Comparison of ENCODE assay signal across 16 cellular contexts in genomic region chr4:60216752-60217151, GRCh38.
A peak's percentile ranks its signal among the peaks of the same experiment; 100 is the strongest.
DNase-seq lines count a peak whose midpoint lies in the region; ATAC-seq and TF ChIP-seq lines count a peak whose summit lies in the region.
"Had no signal": no experiment of that assay in that cellular context is flagged by ENCODE, and none has a peak within 500 bp of the region (broad histone marks: within the 10 kb centered on the region; RNA-seq: fewer than 3 reads in every experiment).

No MANE protein-coding gene starts in this region.

- no peak for ATAC-seq in GM21529 (IDR thresholded peaks at IDR 0.05; ENCODE audit: unreplicated experiment)
- no peak for ATAC-seq in stimulated activated naive CD8-positive, alpha-beta T cell treated with anti-CD3 and anti-CD28 coated beads, Interleukin-15, Interleukin-2, amounts not matched to agents 100 U/mL and 50 U/mL, for 24 hours
- ATAC-seq: effector memory CD8-positive, alpha-beta T cell; left lobe of liver; psoas muscle had no signal

- no peak overlapping the region for H3K23ac ChIP-seq in mesenchymal stem cell (ENCODE audit: low read length in 2 of 2)

- no peaks in the 10 kb centered on the region for H4K20me1 ChIP-seq in mammary epithelial cell (ENCODE audit: insufficient read depth, low read length)
- H4K20me1 ChIP-seq: BLaER1 had no signal

- H3K4me2 ChIP-seq in mammary epithelial cell (ENCODE audit: insufficient read depth, low read depth, low read length) (peak overlapping the region; percentile 4), mesenchymal stem cell (ENCODE audit: low read length, poor library complexity, severe bottlenecking) (no peak overlapping the region)
- H3K4me2 ChIP-seq: BLaER1 had no signal

- no peak overlapping the region for H4K8ac ChIP-seq in mesenchymal stem cell (ENCODE audit: low read length)

- H3K4me1 ChIP-seq in mammary epithelial cell (ENCODE audit: insufficient read depth, low read length) (peaks cover 5% of the 10 kb centered on the region), mesenchymal stem cell (ENCODE audit: control insufficient read depth, insufficient read depth, low read depth, low read length) (no peaks in the 10 kb centered on the region)
- H3K4me1 ChIP-seq: BLaER1, Peyer's patch, psoas muscle, tibial nerve had no signal

- no peaks in the 10 kb centered on the region for H3K79me2 ChIP-seq in mammary epithelial cell (ENCODE audit: insufficient read depth, low read length)

- H2BK120ac ChIP-seq in mesenchymal stem cell (ENCODE audit: low read depth, low read length): no peak overlapping the region

- H3K79me1 ChIP-seq in mesenchymal stem cell (replicated peaks; ENCODE audit: low read length, poor library complexity, severe bottlenecking): no peaks in the 10 kb centered on the region

- H2AFZ ChIP-seq in mammary epithelial cell (ENCODE audit: low read depth, low read length) (peak overlapping the region; percentile 39), mesenchymal stem cell (ENCODE audit: low read depth, low read length) (no peak overlapping the region)

- CTCF ChIA-PET in mammary epithelial cell (lab: Charles Lee; ENCODE audit: low non-redundant PET): no interaction called here

- no peak overlapping the region for H2BK12ac ChIP-seq in mesenchymal stem cell (ENCODE audit: low read length in 2 of 2)

- WGBS in mammary epithelial cell (ENCODE audit: low coverage, missing lambda C conversion rate): 0% methylated on average over 1 of the region's 1 CpG
- WGBS in mesenchymal stem cell: no CpG with 5 or more reads among the region's 1 CpG

- no peak overlapping the region for H3K14ac ChIP-seq in mesenchymal stem cell (ENCODE audit: low read length in 2 of 2)

- dilution Hi-C loops in mammary epithelial cell (cut with HindIII; ENCODE audit: low sequenced_read_pairs): no loop called here

- H3K4ac ChIP-seq in mesenchymal stem cell (ENCODE audit: low read depth in 1 of 2, low read length in 2 of 2): no peak overlapping the region

- H2BK5ac ChIP-seq in mesenchymal stem cell (ENCODE audit: low read depth, low read length, poor library complexity, severe bottlenecking): no peak overlapping the region

- no peaks in the 10 kb centered on the region for H3K9me3 ChIP-seq in mammary epithelial cell (replicated peaks; ENCODE audit: insufficient read depth, low read length)
- no peaks in the 10 kb centered on the region for H3K9me3 ChIP-seq in mesenchymal stem cell (ENCODE audit: control insufficient read depth, low read length)
- H3K9me3 ChIP-seq: BLaER1, Peyer's patch, psoas muscle, tibial nerve had no signal

- H2BK15ac ChIP-seq in mesenchymal stem cell (ENCODE audit: low read depth, poor library complexity, severe bottlenecking): no peak overlapping the region

- TF ChIP-seq CTCF in mammary epithelial cell (conservative IDR thresholded peaks at IDR 0.05 in 1 of 2, IDR thresholded peaks at IDR 0.05 in 1 of 2; ENCODE audit: extremely low read depth in 1 of 2, insufficient read depth in 1 of 2, low read depth in 1 of 2, low read length in 2 of 2): no peak

- H4K91ac ChIP-seq in mesenchymal stem cell (ENCODE audit: low read length): no peak overlapping the region

- intact Hi-C loops in mammary epithelial cell (cut with micrococcal nuclease): no loop called here

- no peak overlapping the region for H2AK5ac ChIP-seq in mesenchymal stem cell (ENCODE audit: low read length, severe bottlenecking)

- in situ Hi-C loops in mammary epithelial cell (cut with MboI; ENCODE audit: low sequenced_read_pairs in 2 of 2): no loop called here

- H3K4me3 ChIP-seq in mammary epithelial cell (replicated peaks in 1 of 3; ENCODE audit: insufficient read depth in 1 of 3, low read depth in 2 of 3, low read length in 3 of 3) (no peak overlapping the region), mesenchymal stem cell (ENCODE audit: insufficient read depth in 1 of 2, low read depth in 1 of 2, low read length in 2 of 2) (no peak overlapping the region)
- H3K4me3 ChIP-seq: BLaER1, Peyer's patch, psoas muscle, tibial nerve had no signal

- no peaks in the 10 kb centered on the region for H3K27me3 ChIP-seq in mammary epithelial cell (ENCODE audit: insufficient read depth, low read length)
- no peaks in the 10 kb centered on the region for H3K27me3 ChIP-seq in mesenchymal stem cell (ENCODE audit: control insufficient read depth in 1 of 2, insufficient read depth in 1 of 2, low read length in 2 of 2)
- H3K27me3 ChIP-seq: BLaER1, Peyer's patch, tibial nerve had no signal

- no TSS peak for BruUV-seq in mammary epithelial cell (replicated peaks; lab: Mats Ljungman, UMichigan)

- H3K36me3 ChIP-seq in mammary epithelial cell (ENCODE audit: insufficient read depth, low read length): no peaks in the 10 kb centered on the region
- H3K36me3 ChIP-seq in mesenchymal stem cell (ENCODE audit: control insufficient read depth in 1 of 2, insufficient read depth in 2 of 2, low read depth in 1 of 2, low read length in 2 of 2): no peaks in the 10 kb centered on the region
- H3K36me3 ChIP-seq: BLaER1, Peyer's patch, tibial nerve had no signal

- H3K27ac ChIP-seq in mammary epithelial cell (ENCODE audit: insufficient read depth, low read depth, low read length) (peak overlapping the region; percentile 74), mesenchymal stem cell (ENCODE audit: low read length, poor library complexity, severe bottlenecking) (no peak overlapping the region)
- H3K27ac ChIP-seq: BLaER1, Peyer's patch, psoas muscle, tibial nerve had no signal

- DNase-seq in H4 (ENCODE audit: low spot score) (peak; percentile 14), NCI-H460 (ENCODE audit: extremely low read depth, low read depth) (peak; percentile 31), mammary epithelial cell (peak; percentile 4), mesenchymal stem cell (peak; percentile 82), AG20443 (ENCODE audit: low spot score) (no peak), iPS-NIHi7 (ENCODE audit: extremely low spot score) (no peak)
- no peak for DNase-seq in stimulated activated naive CD8-positive, alpha-beta T cell treated with anti-CD3 and anti-CD28 coated beads, Interleukin-15, Interleukin-2, amounts not matched to agents 100 U/mL and 50 U/mL, for 24 hours
- DNase-seq: effector memory CD8-positive, alpha-beta T cell; NCI-H1105; NCI-H510A treated with DMSO at 0.1 percent for 48 hours; Peyer's patch; psoas muscle had no signal

- H3K18ac ChIP-seq in mesenchymal stem cell (ENCODE audit: low read depth in 1 of 2, low read length in 2 of 2): no peak overlapping the region

- H3K9ac ChIP-seq in mammary epithelial cell (ENCODE audit: insufficient read depth, low read length) (no peak overlapping the region), mesenchymal stem cell (ENCODE audit: low read length) (no peak overlapping the region)
- H3K9ac ChIP-seq: BLaER1 had no signal

Comparison
In these comparisons a context has a peak if more than half of its experiments do, and no peak if none do; other contexts are left out.
1. DNase-seq: peak in H4 (single experiment), NCI-H460 (single experiment), mammary epithelial cell (single experiment) and mesenchymal stem cell (single experiment); none in AG20443 (single experiment), iPS-NIHi7 (single experiment) and stimulated activated naive CD8-positive, alpha-beta T cell treated with anti-CD3 and anti-CD28 coated beads, Interleukin-15, Interleukin-2, amounts not matched to agents 100 U/mL and 50 U/mL, for 24 hours (single experiment).